In genomic region chr3:65597225-65597951, GRCh38 we compare ENCODE assay signal across 10 cellular contexts.
A peak's percentile ranks its signal among the peaks of the same experiment; 100 is the strongest.
DNase-seq lines count a peak whose midpoint lies in the region; ATAC-seq, FAIRE-seq and TF ChIP-seq lines count a peak whose summit lies in the region.
"Had no signal": no experiment of that assay in that cellular context is flagged by ENCODE, and none has a peak within 500 bp of the region (broad histone marks: within the 10 kb centered on the region; RNA-seq: fewer than 3 reads in every experiment).

No MANE protein-coding gene starts in this region.

- H3K36me3 ChIP-seq in BE2C, result no peaks in the 10 kb centered on the region

- no peaks in the 10 kb centered on the region for H3K27me3 Mint-ChIP-seq in neural crest cell (ENCODE audit: low read depth)
- peaks cover 0 to 10% of the 10 kb centered on the region in 2 donors for H3K27me3 Mint-ChIP-seq in effector memory CD8-positive, alpha-beta T cell

- no peaks in the 10 kb centered on the region for H3K9me3 ChIP-seq in BE2C

- peak overlapping the region; percentile 78 for H3K4me3 ChIP-seq in BE2C (ENCODE audit: low read depth, low read length)

- peaks cover 67% of the 10 kb centered on the region for H3K4me1 Mint-ChIP-seq in neural crest cell
- H3K4me1 Mint-ChIP-seq in effector memory CD8-positive, alpha-beta T cell (ENCODE audit: low read depth in 2 of 2), result no peaks in the 10 kb centered on the region

- H3K4me1 ChIP-seq in BE2C, result peaks cover 17% of the 10 kb centered on the region
- H3K4me1 ChIP-seq in foreskin keratinocyte, result no peaks in the 10 kb centered on the region

- H3K4me3 Mint-ChIP-seq in neural crest cell, result peak overlapping the region; percentile 98
- no peak overlapping the region for H3K4me3 Mint-ChIP-seq in effector memory CD8-positive, alpha-beta T cell

- no peaks in the 10 kb centered on the region for H3K36me3 Mint-ChIP-seq in neural crest cell (ENCODE audit: low read depth)
- H3K36me3 Mint-ChIP-seq in effector memory CD8-positive, alpha-beta T cell (ENCODE audit: insufficient read depth), result no peaks in the 10 kb centered on the region

- ATAC-seq in foreskin keratinocyte (peak; percentile 67), GM19463 (IDR thresholded peaks at IDR 0.05; ENCODE audit: unreplicated experiment) (no peak)
- no peak for ATAC-seq in effector memory CD8-positive, alpha-beta T cell (replicated peaks)

- H3K27ac Mint-ChIP-seq in neural crest cell (ENCODE audit: unreplicated experiment), result peak overlapping the region; percentile 100
- H3K27ac Mint-ChIP-seq in effector memory CD8-positive, alpha-beta T cell, result no peak overlapping the region

- no peak for FAIRE-seq in GM19239 (lab: Jason Lieb, UNC)

- H3K27me3 ChIP-seq in BE2C (no peaks in the 10 kb centered on the region), foreskin keratinocyte (no peaks in the 10 kb centered on the region)

- no peak overlapping the region for H3K27ac ChIP-seq in foreskin keratinocyte
- H3K27ac ChIP-seq: epithelial cell of prostate had no signal

- no peaks in the 10 kb centered on the region for H3K9me3 Mint-ChIP-seq in neural crest cell
- H3K9me3 Mint-ChIP-seq in effector memory CD8-positive, alpha-beta T cell, result peaks cover under 1 to 3% of the 10 kb centered on the region in 2 donors

- DNase-seq in BE2C (peak; percentile 85), NCI-H524 treated with DMSO at 0.1 percent for 48 hours (lab: John Stamatoyannopoulos, UW) (peak; percentile 74), foreskin keratinocyte (no peak), neural crest cell (ENCODE audit: low read depth, low spot score) (peak; percentile 83), GM19239 (ENCODE audit: insufficient read length, low spot score) (no peak)
- no peak for DNase-seq in activated naive CD4-positive, alpha-beta T cell (lab: John Stamatoyannopoulos, UW)
- no peak for DNase-seq in effector memory CD8-positive, alpha-beta T cell
- DNase-seq: NCI-H187 had no signal

- TF ChIP-seq CTCF in BE2C (IDR thresholded peaks at IDR 0.05; ENCODE audit: low read depth, low read length) (no peak), foreskin keratinocyte (conservative IDR thresholded peaks at IDR 0.05) (no peak), neural crest cell (conservative IDR thresholded peaks at IDR 0.05) (no peak)

Comparison
In these comparisons a context has a peak if more than half of its experiments do, and no peak if none do; other contexts are left out.
1. DNase-seq: peak in BE2C (single experiment), NCI-H524 treated with DMSO at 0.1 percent for 48 hours (single experiment) and neural crest cell (single experiment); none in foreskin keratinocyte (0 of 2), activated naive CD4-positive, alpha-beta T cell (0 of 4), effector memory CD8-positive, alpha-beta T cell (0 of 3) and GM19239 (single experiment).